28 cellular contexts compared by ENCODE assay signal in the genomic region with DNA sequence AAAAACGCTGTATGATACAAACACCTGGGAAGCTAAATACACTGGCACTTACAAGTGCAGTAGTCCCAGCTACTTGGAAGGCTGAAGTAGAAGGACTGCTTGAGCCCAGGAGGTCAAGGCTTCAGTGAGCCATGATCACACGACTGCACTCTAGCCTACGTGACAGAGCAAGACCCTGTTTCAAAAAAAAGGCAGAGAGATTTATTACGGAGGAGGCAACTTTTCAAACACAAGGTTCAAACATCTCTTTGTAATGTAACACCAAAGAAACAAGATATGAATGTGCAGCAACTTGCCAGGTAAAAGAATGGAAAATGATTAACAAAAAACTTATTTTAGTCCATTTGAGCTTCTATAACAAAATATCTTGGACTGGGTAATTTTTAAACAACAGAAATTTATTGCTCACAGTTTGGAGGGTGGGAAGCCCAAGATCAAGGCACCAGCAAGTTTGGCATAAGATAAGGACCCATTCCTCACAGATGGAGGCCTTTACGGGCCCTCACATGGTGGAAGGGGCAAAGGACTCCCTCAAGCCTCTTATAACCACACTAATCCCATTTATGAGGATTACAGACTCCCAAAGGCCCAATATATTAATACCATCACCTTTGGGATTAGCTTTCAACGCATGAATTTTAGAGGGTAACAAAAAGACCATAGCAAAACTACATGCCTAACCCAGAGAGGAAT.
DNase-seq lines count a peak whose midpoint lies in the region; ATAC-seq and TF ChIP-seq lines count a peak whose summit lies in the region.
"Had no signal": no experiment of that assay in that cellular context is flagged by ENCODE, and none has a peak within 500 bp of the region (broad histone marks: within the 10 kb centered on the region; RNA-seq: fewer than 3 reads in every experiment).

No MANE protein-coding gene starts in this region.

- DNase-seq in Calu3 (no peak), NCI-H82 treated with DMSO at 0.1 percent for 48 hours (lab: John Stamatoyannopoulos, UW; ENCODE audit: unreplicated experiment) (peak; percentile 96), kidney tubule cell (ENCODE audit: low spot score) (peak; percentile 19), pons (ENCODE audit: low spot score) (peak; percentile 8), GDM1 (lab: John Stamatoyannopoulos, UW) (no peak), GM19240 (ENCODE audit: insufficient read length, low spot score) (no peak)
- DNase-seq in stimulated activated CD4-positive, alpha-beta T cell treated with anti-CD3 and anti-CD28 coated beads, Interleukin-4, amount 100 ng/mL, for 24 hours = no peak
- DNase-seq in effector memory CD8-positive, alpha-beta T cell = no peak
- DNase-seq: activated CD4-positive, alpha-beta memory T cell treated with anti-CD3 and anti-CD28 coated beads, Interleukin-2, amount 10 ng/mL, durations not matched to agents 7 days and 5 days; activated effector memory CD4-positive, alpha-beta T cell treated with anti-CD3 and anti-CD28 coated beads, Interleukin-2, amount 50 U/mL, for 16 hours; BE2C; brain microvascular endothelial cell; DMS79; effector CD8-positive, alpha-beta T cell; foreskin melanocyte; GOT3; left ventricle myocardium superior; mucosa of descending colon; NCI-H1092 treated with DMSO at 0.1 percent for 48 hours; NCI-H1930; NCI-H226; PC-3; stimulated activated CD8-positive, alpha-beta memory T cell treated with anti-CD3 and anti-CD28 coated beads, Interleukin-4, amount 100 ng/mL, for 48 hours; stomach; SW 1271; upper lobe of right lung had no signal

- TF ChIP-seq CTCF in Calu3 (IDR thresholded peaks at IDR 0.05; ENCODE audit: unreplicated experiment) = no peak

- ATAC-seq in effector memory CD8-positive, alpha-beta T cell (replicated peaks) = no peak
- ATAC-seq: left ventricle myocardium superior, mucosa of descending colon, PC-3, Right ventricle myocardium inferior, upper lobe of right lung had no signal

- H3K27ac Mint-ChIP-seq in Calu3 (ENCODE audit: unreplicated experiment) = peak overlapping the region; percentile 10
- H3K27ac Mint-ChIP-seq in effector memory CD8-positive, alpha-beta T cell = no peak overlapping the region
- H3K27ac Mint-ChIP-seq: activated CD4-positive, alpha-beta memory T cell treated with anti-CD3 and anti-CD28 coated beads, Interleukin-2, amount 10 ng/mL, durations not matched to agents 7 days and 5 days; IgD-negative memory B cell had no signal

- peaks cover 10% of the 10 kb centered on the region for H3K36me3 Mint-ChIP-seq in Calu3 (ENCODE audit: insufficient read depth, unreplicated experiment)
- no peaks in the 10 kb centered on the region for H3K36me3 Mint-ChIP-seq in effector memory CD8-positive, alpha-beta T cell (ENCODE audit: insufficient read depth)

- no peaks in the 10 kb centered on the region for H3K9me3 Mint-ChIP-seq in Calu3 (ENCODE audit: low read depth, unreplicated experiment)
- no peaks in the 10 kb centered on the region for H3K9me3 Mint-ChIP-seq in effector memory CD8-positive, alpha-beta T cell
- H3K9me3 Mint-ChIP-seq: IgD-negative memory B cell had no signal

- intact Hi-C loops in Calu3 (cut with micrococcal nuclease; ENCODE audit: unreplicated experiment) = no loop called here

- peaks cover 68% of the 10 kb centered on the region for H3K4me1 Mint-ChIP-seq in Calu3 (ENCODE audit: low read depth, unreplicated experiment)
- H3K4me1 Mint-ChIP-seq in effector memory CD8-positive, alpha-beta T cell (ENCODE audit: low read depth in 2 of 2) = no peaks in the 10 kb centered on the region
- H3K4me1 Mint-ChIP-seq: activated CD4-positive, alpha-beta memory T cell treated with anti-CD3 and anti-CD28 coated beads, Interleukin-2, amount 10 ng/mL, durations not matched to agents 7 days and 5 days had no signal

- no peaks in the 10 kb centered on the region for H3K27me3 Mint-ChIP-seq in Calu3 (ENCODE audit: unreplicated experiment)
- H3K27me3 Mint-ChIP-seq in effector memory CD8-positive, alpha-beta T cell = peaks cover 21 to 31% of the 10 kb centered on the region in 2 donors
- H3K27me3 Mint-ChIP-seq: IgD-negative memory B cell had no signal

- BruUV-seq in Calu3 (replicated peaks; lab: Mats Ljungman, UMichigan) = no TSS peak

- CTCF ChIA-PET in Calu3 (lab: Charles Lee) = interaction anchor here (1.3 kb wide), 1 partner anchor 37 kb away, joined by 3 read pairs; no protein-coding TSS in a partner anchor

- no peak overlapping the region for H3K4me3 Mint-ChIP-seq in Calu3 (ENCODE audit: low read depth, unreplicated experiment)
- no peak overlapping the region for H3K4me3 Mint-ChIP-seq in effector memory CD8-positive, alpha-beta T cell
- H3K4me3 Mint-ChIP-seq: activated CD4-positive, alpha-beta memory T cell treated with anti-CD3 and anti-CD28 coated beads, Interleukin-2, amount 10 ng/mL, durations not matched to agents 7 days and 5 days; IgD-negative memory B cell had no signal

Comparison
In these comparisons a context has a peak if more than half of its experiments do, and no peak if none do; other contexts are left out.
1. DNase-seq: peak in NCI-H82 treated with DMSO at 0.1 percent for 48 hours (single experiment), kidney tubule cell (single experiment) and pons (single experiment); none in Calu3 (single experiment), stimulated activated CD4-positive, alpha-beta T cell treated with anti-CD3 and anti-CD28 coated beads, Interleukin-4, amount 100 ng/mL, for 24 hours (single experiment), effector memory CD8-positive, alpha-beta T cell (0 of 3), GDM1 (single experiment) and GM19240 (single experiment).